ENCODE assay signal across 15 cellular contexts in genomic region chr9:87342743-87343142, GRCh38.
DNase-seq lines count a peak whose midpoint lies in the region; ATAC-seq, FAIRE-seq and TF ChIP-seq lines count a peak whose summit lies in the region.
"Had no signal": no experiment of that assay in that cellular context is flagged by ENCODE, and none has a peak within 500 bp of the region (broad histone marks: within the 10 kb centered on the region; RNA-seq: fewer than 3 reads in every experiment).

No MANE protein-coding gene starts in this region.

- TF ChIP-seq RAD21 in A549 (conservative IDR thresholded peaks at IDR 0.05 in 1 of 2, IDR thresholded peaks at IDR 0.05 in 1 of 2), result no peak

- no peak for FAIRE-seq in A549 (lab: Jason Lieb, UNC)

- H3K9me3 ChIP-seq in A549 (peaks cover 6% of the 10 kb centered on the region; the same call in 1 of the 3 replicates), MG63 (no peaks in the 10 kb centered on the region)
- H3K9me3 ChIP-seq: Caco-2, left lung had no signal

- peak overlapping the region; percentile 37 to 77; a peak in 3 of 6 replicates for H3K27ac ChIP-seq in A549
- no peak overlapping the region for H3K27ac ChIP-seq in foreskin keratinocyte
- H3K27ac ChIP-seq: left lung, VCaP had no signal

- ATAC-seq in A549 (peak in 1 of 2 experiments; percentile 35; a peak in 3 of 6 replicates), foreskin keratinocyte (no peak), HG02763 (IDR thresholded peaks at IDR 0.05; ENCODE audit: unreplicated experiment) (no peak)
- ATAC-seq: left lung had no signal

- CTCF ChIA-PET in A549 (lab: Yijun Ruan, JAX), result interaction anchor here (0.8 to 7.3 kb wide), 6 partner anchors 31 to 909 kb away, joined by 3 to 51 read pairs (median 4); partner anchors contain the start of gene DAPK1

- POLR2A ChIA-PET in A549 (lab: Yijun Ruan, JAX), result no interaction called here

- no peak overlapping the region for H3K4me3 ChIP-seq in A549
- no peak overlapping the region for H3K4me3 ChIP-seq in MG63
- H3K4me3 ChIP-seq: left lung, skin epidermis had no signal

- DNase-seq in A549 (ENCODE audit: low read depth in 1 of 2, low spot score in 1 of 2), result no peak
- DNase-seq in MG63, result peak; percentile 65
- peak; percentile 21 for DNase-seq in fibroblast of the conjunctiva (ENCODE audit: low read depth)
- peak; percentile 58 for DNase-seq in myocyte (ENCODE audit: low read depth)
- DNase-seq in foreskin keratinocyte, result no peak
- no peak for DNase-seq in DMS53 treated with DMSO at 0.1 percent for 48 hours (lab: John Stamatoyannopoulos, UW; ENCODE audit: unreplicated experiment)
- no peak for DNase-seq in SKM-1 treated with dmso at 0.1 percent for 144 hours (lab: John Stamatoyannopoulos, UW; ENCODE audit: unreplicated experiment)
- DNase-seq: activated effector memory CD4-positive, alpha-beta T cell treated with anti-CD3 and anti-CD28 coated beads, Interleukin-2, amount 50 U/mL, for 16 hours; Caco-2; effector CD8-positive, alpha-beta T cell; left lung; NCI-H1092 treated with DMSO at 0.1 percent for 48 hours had no signal

- TF ChIP-seq EP300 in A549 (IDR thresholded peaks at IDR 0.05), result no peak

- H3K4me1 ChIP-seq in A549 (peaks cover 19% of the 10 kb centered on the region), foreskin keratinocyte (no peaks in the 10 kb centered on the region)

- TF ChIP-seq POLR2A in A549 (IDR thresholded peaks at IDR 0.05; ENCODE audit: low read length), result no peak

- WGBS in A549 (ENCODE audit: missing lambda C conversion rate), result 47% methylated on average over 7 of the region's 7 CpGs

- TF ChIP-seq CTCF in A549 (IDR thresholded peaks at IDR 0.05) (no peak), foreskin keratinocyte (conservative IDR thresholded peaks at IDR 0.05) (no peak)

- 0 out of 3 replicates have a peak overlapping the region, but pooled peaks have one; percentile 31 for H3K4me2 ChIP-seq in A549

- no peaks in the 10 kb centered on the region for H3K36me3 ChIP-seq in MG63
- H3K36me3 ChIP-seq: left lung had no signal

- no peaks in the 10 kb centered on the region for H3K27me3 ChIP-seq in MG63
- H3K27me3 ChIP-seq in foreskin keratinocyte, result peaks cover 7% of the 10 kb centered on the region

TF ChIP-seq in A549, 52 proteins besides CTCF, POLR2A, EP300 and RAD21:
- TF ChIP-seq JUN (IDR thresholded peaks at IDR 0.05), result no peak
- no peak for TF ChIP-seq RCOR1 (IDR thresholded peaks at IDR 0.05; ENCODE audit: low read depth, low read length)
- no peak for TF ChIP-seq ESRRA (IDR thresholded peaks at IDR 0.05; ENCODE audit: borderline replicate concordance, low read length)
- no peak for TF ChIP-seq ZSCAN20 (CRISPR knock-in tag; IDR thresholded peaks at IDR 0.05)
- no peak for TF ChIP-seq SREBF2 (IDR thresholded peaks at IDR 0.05)
- TF ChIP-seq EHF (CRISPR knock-in tag; IDR thresholded peaks at IDR 0.05), result no peak

Comparison
In these comparisons a context has a peak if more than half of its experiments do, and no peak if none do; other contexts are left out.
1. DNase-seq: peak in MG63 (single experiment), fibroblast of the conjunctiva (single experiment) and myocyte (single experiment); none in A549 (0 of 2), foreskin keratinocyte (0 of 2), DMS53 treated with DMSO at 0.1 percent for 48 hours (single experiment) and SKM-1 treated with dmso at 0.1 percent for 144 hours (single experiment).